Comparison of ENCODE assay signal across 32 cellular contexts in genomic region chr1:241675983-241676382, GRCh38. TPM values are rescaled to one million over a fixed set of nuclear protein-coding genes. Genes with fewer than 3 reads are reported as not detected.
A peak's percentile ranks its signal among the peaks of the same experiment; 100 is the strongest.
DNase-seq lines count a peak whose midpoint lies in the region; ATAC-seq and TF ChIP-seq lines count a peak whose summit lies in the region.
"Had no signal": no experiment of that assay in that cellular context is flagged by ENCODE, and none has a peak within 500 bp of the region (broad histone marks: within the 10 kb centered on the region; RNA-seq: fewer than 3 reads in every experiment).

No MANE protein-coding gene starts in this region.

- H2BK5ac ChIP-seq in mesenchymal stem cell (ENCODE audit: low read depth, low read length, poor library complexity, severe bottlenecking): no peak overlapping the region

- H3K79me1 ChIP-seq in mesenchymal stem cell (replicated peaks; ENCODE audit: low read length, poor library complexity, severe bottlenecking): no peaks in the 10 kb centered on the region

- no peak for TF ChIP-seq CTCF in GM10248 (IDR thresholded peaks at IDR 0.05; ENCODE audit: control extremely low read depth, extremely low read depth, low read depth, missing control alignments)

- no peaks in the 10 kb centered on the region for H3K36me3 Mint-ChIP-seq in activated T-cell treated with anti-CD3 and anti-CD28 coated beads, Interleukin-2, amount 50 U/mL, for 24 hours (ENCODE audit: low read depth)
- no peaks in the 10 kb centered on the region for H3K36me3 Mint-ChIP-seq in CD4-positive, alpha-beta memory T cell
- no peaks in the 10 kb centered on the region for H3K36me3 Mint-ChIP-seq in stimulated activated naive B cell treated with anti-CD40 and anti-IgM and Interleukin-4, amounts not matched to agents 10 μg/mL and 1 μg/mL and 100 μg/mL, for 72 hours

- no peak overlapping the region for H4K8ac ChIP-seq in mesenchymal stem cell (ENCODE audit: low read length)

- no peaks in the 10 kb centered on the region for H3K36me3 ChIP-seq in CD4-positive, alpha-beta memory T cell (ENCODE audit: insufficient read depth, low read length)
- H3K36me3 ChIP-seq in KOPT-K1 (ENCODE audit: insufficient read depth, low read length) (no peaks in the 10 kb centered on the region), mesenchymal stem cell (ENCODE audit: control insufficient read depth in 1 of 2, insufficient read depth in 2 of 2, low read depth in 1 of 2, low read length in 2 of 2) (no peaks in the 10 kb centered on the region)
- H3K36me3 ChIP-seq: BLaER1 treated with 17β-estradiol and CSF1 and Interleukin-3, amounts not matched to agents 10 nM and 100 nM; left lung; sigmoid colon; WERI-Rb-1 had no signal

- no peak overlapping the region for H3K4ac ChIP-seq in mesenchymal stem cell (ENCODE audit: low read depth in 1 of 2, low read length in 2 of 2)

- no peak overlapping the region for H2BK15ac ChIP-seq in mesenchymal stem cell (ENCODE audit: low read depth, poor library complexity, severe bottlenecking)

- H3K18ac ChIP-seq in mesenchymal stem cell (ENCODE audit: low read depth in 1 of 2, low read length in 2 of 2): no peak overlapping the region

- no peak for ATAC-seq in stimulated activated naive B cell treated with anti-CD40 and anti-IgM and Interleukin-4, amounts not matched to agents 10 μg/mL and 1 μg/mL and 100 μg/mL, for 72 hours (replicated peaks)
- ATAC-seq: left lung, psoas muscle had no signal

- peaks cover 22% of the 10 kb centered on the region for H3K4me1 ChIP-seq in CD4-positive, alpha-beta memory T cell (ENCODE audit: insufficient read depth, low read length)
- no peaks in the 10 kb centered on the region for H3K4me1 ChIP-seq in mesenchymal stem cell (ENCODE audit: control insufficient read depth, insufficient read depth, low read depth, low read length)
- H3K4me1 ChIP-seq: left lung, psoas muscle had no signal

- intact Hi-C loops in CD4-positive, alpha-beta memory T cell (cut with micrococcal nuclease): no loop called here

- H3K4me3 ChIP-seq in CD4-positive, alpha-beta memory T cell (ENCODE audit: low read length in 2 of 2): no peak overlapping the region
- no peak overlapping the region for H3K4me3 ChIP-seq in mesenchymal stem cell (ENCODE audit: insufficient read depth in 1 of 2, low read depth in 1 of 2, low read length in 2 of 2)
- H3K4me3 ChIP-seq: BLaER1 treated with 17β-estradiol and CSF1 and Interleukin-3, amounts not matched to agents 10 nM and 100 nM; coronary artery; GM23248; left lung; psoas muscle; sigmoid colon had no signal

- H4K91ac ChIP-seq in mesenchymal stem cell (ENCODE audit: low read length): no peak overlapping the region

- no peaks in the 10 kb centered on the region for H3K27me3 Mint-ChIP-seq in activated T-cell treated with anti-CD3 and anti-CD28 coated beads, Interleukin-2, amount 50 U/mL, for 24 hours
- peaks cover 0 to 4% of the 10 kb centered on the region in 2 donors for H3K27me3 Mint-ChIP-seq in CD4-positive, alpha-beta memory T cell
- peaks cover 17 to 23% of the 10 kb centered on the region in 2 donors for H3K27me3 Mint-ChIP-seq in stimulated activated naive B cell treated with anti-CD40 and anti-IgM and Interleukin-4, amounts not matched to agents 10 μg/mL and 1 μg/mL and 100 μg/mL, for 72 hours

- DNase-seq in activated T-cell treated with anti-CD3 and anti-CD28 coated beads, Interleukin-2, amount 50 U/mL, for 24 hours: no peak
- no peak for DNase-seq in activated T-cell treated with anti-CD3 and anti-CD28 coated beads, Interleukin-2, amount 50 U/mL, for 48 hours
- DNase-seq in CD4-positive, alpha-beta memory T cell: no peak
- no peak for DNase-seq in mesenchymal stem cell
- no peak for DNase-seq in stimulated activated naive B cell treated with anti-CD40 and anti-IgM and Interleukin-4, amounts not matched to agents 10 μg/mL and 1 μg/mL and 100 μg/mL, for 72 hours
- no peak for DNase-seq in 8988T
- DNase-seq in GM10248 (ENCODE audit: extremely low spot score): no peak
- DNase-seq: activated CD4-positive, alpha-beta T cell treated with anti-CD3 and anti-CD28 coated beads, Interleukin-2, amount 50 U/mL, for 48 hours; activated gamma-delta T cell treated with Interleukin-2 at 50 U/mL for 16 hours; aorta; effector memory CD4-positive, alpha-beta T cell; GM23248; HFFc6; left lung; NCI-H1436 treated with DMSO at 0.1 percent for 48 hours; NCI-H446; NCI-H774; psoas muscle; sigmoid colon; T-helper 9 cell; trophoblast cell; WERI-Rb-1 had no signal

- POLR2A ChIA-PET in CD4-positive, alpha-beta memory T cell (lab: Charles Lee; ENCODE audit: partially characterized antibody): no interaction called here
- POLR2A ChIA-PET in GM10248 (lab: Yijun Ruan, JAX): no interaction called here

- H3K4me3 Mint-ChIP-seq in activated T-cell treated with anti-CD3 and anti-CD28 coated beads, Interleukin-2, amount 50 U/mL, for 24 hours: no peak overlapping the region
- peak overlapping the region in 1 of 8 donors; percentile 12 for H3K4me3 Mint-ChIP-seq in CD4-positive, alpha-beta memory T cell
- no peak overlapping the region for H3K4me3 Mint-ChIP-seq in stimulated activated naive B cell treated with anti-CD40 and anti-IgM and Interleukin-4, amounts not matched to agents 10 μg/mL and 1 μg/mL and 100 μg/mL, for 72 hours
- H3K4me3 Mint-ChIP-seq: HFFc6 had no signal

- H3K4me1 Mint-ChIP-seq in activated T-cell treated with anti-CD3 and anti-CD28 coated beads, Interleukin-2, amount 50 U/mL, for 24 hours (ENCODE audit: low read depth): peaks cover 48% of the 10 kb centered on the region
- peaks cover 12 to 19% (median 15%) of the 10 kb centered on the region in 4 donors for H3K4me1 Mint-ChIP-seq in CD4-positive, alpha-beta memory T cell
- peaks cover 2 to 8% of the 10 kb centered on the region in 2 donors for H3K4me1 Mint-ChIP-seq in stimulated activated naive B cell treated with anti-CD40 and anti-IgM and Interleukin-4, amounts not matched to agents 10 μg/mL and 1 μg/mL and 100 μg/mL, for 72 hours

- H3K27ac Mint-ChIP-seq in activated T-cell treated with anti-CD3 and anti-CD28 coated beads, Interleukin-2, amount 50 U/mL, for 24 hours: peak overlapping the region; percentile 26
- peak overlapping the region in 4 of 7 donors; percentile 42 to 77 (median 52) for H3K27ac Mint-ChIP-seq in CD4-positive, alpha-beta memory T cell
- H3K27ac Mint-ChIP-seq in stimulated activated naive B cell treated with anti-CD40 and anti-IgM and Interleukin-4, amounts not matched to agents 10 μg/mL and 1 μg/mL and 100 μg/mL, for 72 hours: no peak overlapping the region
- H3K27ac Mint-ChIP-seq: HFFc6 had no signal

- H3K4me2 ChIP-seq in mesenchymal stem cell (ENCODE audit: low read length, poor library complexity, severe bottlenecking): peak overlapping the region; percentile 9
- H3K4me2 ChIP-seq: BLaER1 treated with 17β-estradiol and CSF1 and Interleukin-3, amounts not matched to agents 10 nM and 100 nM had no signal

- no peak overlapping the region for H3K23ac ChIP-seq in mesenchymal stem cell (ENCODE audit: low read length in 2 of 2)

- H3K14ac ChIP-seq in mesenchymal stem cell (ENCODE audit: low read length in 2 of 2): no peak overlapping the region

- H3K9ac ChIP-seq in mesenchymal stem cell (ENCODE audit: low read length): no peak overlapping the region
- H3K9ac ChIP-seq: BLaER1 treated with 17β-estradiol and CSF1 and Interleukin-3, amounts not matched to agents 10 nM and 100 nM; GM23248; KMS-11 had no signal

- H2BK12ac ChIP-seq in mesenchymal stem cell (ENCODE audit: low read length in 2 of 2): no peak overlapping the region

- CTCF ChIA-PET in CD4-positive, alpha-beta memory T cell (lab: Charles Lee; ENCODE audit: partially characterized antibody): interaction anchor here (0.9 to 2.1 kb wide), 2 partner anchors 12 to 35 kb away, joined by 3 to 5 read pairs; no protein-coding TSS in a partner anchor
- CTCF ChIA-PET in GM10248 (lab: Yijun Ruan, JAX): interaction anchor here (0.9 kb wide), 1 partner anchor 16 kb away, joined by 3 read pairs; no protein-coding TSS in a partner anchor

- H2AK5ac ChIP-seq in mesenchymal stem cell (ENCODE audit: low read length, severe bottlenecking): no peak overlapping the region

- no peak overlapping the region for H2AFZ ChIP-seq in mesenchymal stem cell (ENCODE audit: low read depth, low read length)
- H2AFZ ChIP-seq: GM23248 had no signal

- WGBS in mesenchymal stem cell: 56% methylated on average over 2 of the region's 4 CpGs

- H3K9me3 Mint-ChIP-seq in activated T-cell treated with anti-CD3 and anti-CD28 coated beads, Interleukin-2, amount 50 U/mL, for 24 hours: no peaks in the 10 kb centered on the region
- peaks cover 0 to 3% (median 0%) of the 10 kb centered on the region in 8 donors for H3K9me3 Mint-ChIP-seq in CD4-positive, alpha-beta memory T cell
- no peaks in the 10 kb centered on the region for H3K9me3 Mint-ChIP-seq in stimulated activated naive B cell treated with anti-CD40 and anti-IgM and Interleukin-4, amounts not matched to agents 10 μg/mL and 1 μg/mL and 100 μg/mL, for 72 hours

- H3K27ac ChIP-seq in CD4-positive, alpha-beta memory T cell (ENCODE audit: low read depth, low read length): no peak overlapping the region
- H3K27ac ChIP-seq in KOPT-K1 (ENCODE audit: low read depth, low read length, poor library complexity, severe bottlenecking) (peak overlapping the region; percentile 90), mesenchymal stem cell (ENCODE audit: low read length, poor library complexity, severe bottlenecking) (no peak overlapping the region)
- H3K27ac ChIP-seq: BLaER1 treated with 17β-estradiol and CSF1 and Interleukin-3, amounts not matched to agents 10 nM and 100 nM; coronary artery; GM23248; KMS-11; left lung; psoas muscle; sigmoid colon; WERI-Rb-1 had no signal

- H2BK120ac ChIP-seq in mesenchymal stem cell (ENCODE audit: low read depth, low read length): no peak overlapping the region

- H3K27me3 ChIP-seq in CD4-positive, alpha-beta memory T cell (ENCODE audit: insufficient read depth, low read length): no peaks in the 10 kb centered on the region
- H3K27me3 ChIP-seq in mesenchymal stem cell (ENCODE audit: control insufficient read depth in 1 of 2, insufficient read depth in 1 of 2, low read length in 2 of 2): peaks cover 0 to 11% of the 10 kb centered on the region in 2 experiments
- H3K27me3 ChIP-seq: BLaER1 treated with 17β-estradiol and CSF1 and Interleukin-3, amounts not matched to agents 10 nM and 100 nM; left lung; sigmoid colon had no signal

- no peaks in the 10 kb centered on the region for H3K9me3 ChIP-seq in CD4-positive, alpha-beta memory T cell (ENCODE audit: control insufficient read depth in 1 of 2, low read length in 2 of 2)
- H3K9me3 ChIP-seq in KOPT-K1 (ENCODE audit: insufficient read depth, low read length, poor library complexity, severe bottlenecking): no peaks in the 10 kb centered on the region
- no peaks in the 10 kb centered on the region for H3K9me3 ChIP-seq in mesenchymal stem cell (ENCODE audit: control insufficient read depth, low read length)
- H3K9me3 ChIP-seq: BLaER1 treated with 17β-estradiol and CSF1 and Interleukin-3, amounts not matched to agents 10 nM and 100 nM; left lung; psoas muscle; sigmoid colon had no signal

RNA-seq across cellular contexts. Expression of gene WDR64, which starts 23.9 kb away (rescaled TPM):
- not detected for total RNA-seq in CD4-positive, alpha-beta memory T cell
- polyA plus RNA-seq in CD4-positive, alpha-beta memory T cell: under 1 TPM in 1 of 2 donors, not detected in 1; 0.16 TPM
- not detected for polyA plus RNA-seq in mesenchymal stem cell (2013, experiment 1 of 2)
- polyA plus RNA-seq in mesenchymal stem cell (2013, experiment 2 of 2): 0.03 TPM
- total RNA-seq: aorta, Daoy, epithelial cell of proximal tubule, GM23248, HFFc6, left lung, mesenteric fat pad, myocyte, psoas muscle, sigmoid colon, subcutaneous adipose tissue had no signal
- polyA plus RNA-seq: AG04450, aorta, GM23248, psoas muscle had no signal

RNA-seq across cellular contexts. Expression of gene CHML, which starts 35.8 kb away (rescaled TPM):
- 1 to 10 TPM; 7.5 to 8.8 TPM for total RNA-seq in CD4-positive, alpha-beta memory T cell
- 1 to 10 TPM; 2.2 to 2.5 TPM for polyA plus RNA-seq in CD4-positive, alpha-beta memory T cell
- 7.0 TPM for polyA plus RNA-seq in mesenchymal stem cell (2013, experiment 1 of 2)
- polyA plus RNA-seq in mesenchymal stem cell (2013, experiment 2 of 2): 7.2 TPM

RNA-seq across cellular contexts. Expression of gene OPN3, which starts 35.8 kb away (rescaled TPM):
- total RNA-seq in CD4-positive, alpha-beta memory T cell: 1 to 10 TPM; 3.9 to 4.8 TPM
- polyA plus RNA-seq in CD4-positive, alpha-beta memory T cell: 10 to 100 TPM; 12.9 to 17.5 TPM
- 45.4 TPM for polyA plus RNA-seq in mesenchymal stem cell (2013, experiment 1 of 2)
- 49.2 TPM for polyA plus RNA-seq in mesenchymal stem cell (2013, experiment 2 of 2)
